In the genomic region with DNA sequence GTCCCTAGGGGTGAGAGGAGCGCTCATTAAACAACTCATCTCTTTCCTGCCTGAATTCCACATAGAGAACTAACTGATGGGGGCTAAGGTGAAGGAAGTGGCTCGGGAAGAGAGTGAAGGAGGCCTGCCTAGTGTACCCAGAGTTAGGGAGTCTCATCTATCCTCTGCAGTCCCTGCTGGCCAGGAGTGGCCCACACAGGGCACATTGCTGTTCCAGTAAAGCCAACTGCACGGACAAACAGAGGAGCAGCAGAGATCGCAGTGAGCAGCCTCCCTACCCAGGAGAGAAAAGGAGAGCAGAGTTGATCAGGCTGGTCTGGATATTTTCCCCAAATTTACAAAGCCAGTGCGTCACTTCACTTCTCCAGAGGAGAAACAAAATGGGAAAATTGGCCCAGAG, we compare ENCODE assay signal across 1 cellular context.
TF ChIP-seq lines count a peak whose summit lies in the region.

No MANE protein-coding gene starts in this region.

TF ChIP-seq in IMR-90, 13 proteins besides CTCF, POLR2A, EP300 and RAD21:
- TF ChIP-seq MAFK (IDR thresholded peaks at IDR 0.05; ENCODE audit: low read depth, low read length), result no peak
